ENCODE assay signal across 14 cellular contexts in the genomic region with DNA sequence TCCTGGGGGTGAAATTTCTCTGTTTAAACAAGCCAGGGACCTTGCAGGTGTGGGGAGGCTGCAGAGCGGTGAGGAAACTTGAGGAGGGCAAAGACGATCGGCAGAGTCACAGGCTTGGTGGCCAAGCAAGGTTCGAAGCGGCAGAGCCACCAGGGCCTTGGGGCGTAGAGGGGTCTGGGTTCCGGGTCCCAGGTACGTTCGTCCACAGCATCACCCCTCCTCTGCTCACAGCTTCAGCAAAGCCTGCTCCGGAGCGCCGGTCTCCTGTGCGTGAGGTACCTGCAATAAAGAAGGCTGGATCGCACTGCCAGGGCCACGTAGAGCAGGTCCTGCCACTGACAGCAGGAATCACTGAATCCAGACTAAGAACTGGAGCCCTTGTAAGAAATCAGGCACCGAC.
DNase-seq lines count a peak whose midpoint lies in the region; ATAC-seq and TF ChIP-seq lines count a peak whose summit lies in the region.
"Had no signal": no experiment of that assay in that cellular context is flagged by ENCODE, and none has a peak within 500 bp of the region (broad histone marks: within the 10 kb centered on the region; RNA-seq: fewer than 3 reads in every experiment).

No MANE protein-coding gene starts in this region.

- no peak for TF ChIP-seq EP300 in sigmoid colon (IDR thresholded peaks at IDR 0.05)

- no peaks in the 10 kb centered on the region for H3K9me2 ChIP-seq in GM23338 (ENCODE audit: insufficient read depth)

- peaks cover 6% of the 10 kb centered on the region for H3K27me3 Mint-ChIP-seq in GM23338 (ENCODE audit: insufficient read depth, low read depth, poor library complexity)
- H3K27me3 Mint-ChIP-seq in WTC11 (ENCODE audit: low read depth) = peaks cover 3% of the 10 kb centered on the region; the same call in 1 of the 2 replicates
- peaks cover 26% of the 10 kb centered on the region for H3K27me3 Mint-ChIP-seq in activated T-cell treated with anti-CD3 and anti-CD28 coated beads, Interleukin-2, amount 50 U/mL, for 24 hours

- intact Hi-C loops in sigmoid colon (cut with DNase I) (no loop called here), testis (cut with DNase I; ENCODE audit: low total_unique reads) (no loop called here)

- H3K79me2 ChIP-seq in GM23338 (replicated peaks; ENCODE audit: insufficient read depth) = no peaks in the 10 kb centered on the region

- TF ChIP-seq CTCF in GM23338 (conservative IDR thresholded peaks at IDR 0.05; ENCODE audit: low read depth in 2 of 2) (no peak), WTC11 (IDR thresholded peaks at IDR 0.05) (no peak), sigmoid colon (IDR thresholded peaks at IDR 0.05) (no peak), testis (IDR thresholded peaks at IDR 0.05) (no peak)

- TF ChIP-seq POLR2A in sigmoid colon (IDR thresholded peaks at IDR 0.05) (no peak), testis (IDR thresholded peaks at IDR 0.05) (no peak)

- 89 to 92% methylated on average over 16 of the region's 16 CpGs for WGBS in sigmoid colon, 2 donors
- 94 to 95% methylated on average over 16 of the region's 16 CpGs for WGBS in testis, 2 donors

- no peak overlapping the region for H3K4me2 ChIP-seq in GM23338

- H3K4me3 Mint-ChIP-seq in GM23338 = no peak overlapping the region
- H3K4me3 Mint-ChIP-seq in WTC11 = no peak overlapping the region
- no peak overlapping the region for H3K4me3 Mint-ChIP-seq in activated T-cell treated with anti-CD3 and anti-CD28 coated beads, Interleukin-2, amount 50 U/mL, for 24 hours
- H3K4me3 Mint-ChIP-seq: CD14-positive monocyte; CD8-positive, alpha-beta T cell had no signal

- no peaks in the 10 kb centered on the region for H3F3A ChIP-seq in GM23338 (replicated peaks; ENCODE audit: low read depth)

- H3K27me3 ChIP-seq in GM23338 (ENCODE audit: insufficient read depth) (no peaks in the 10 kb centered on the region), sigmoid colon (no peaks in the 10 kb centered on the region), testis (no peaks in the 10 kb centered on the region)

- CTCF ChIA-PET in WTC11 (lab: Charles Lee) = interaction anchor here (1.0 to 1.5 kb wide), 2 partner anchors 10 kb away, joined by 3 read pairs; no protein-coding TSS in a partner anchor

- H3K36me3 Mint-ChIP-seq in GM23338 (ENCODE audit: low read depth) (no peaks in the 10 kb centered on the region), WTC11 (no peaks in the 10 kb centered on the region)
- no peaks in the 10 kb centered on the region for H3K36me3 Mint-ChIP-seq in activated T-cell treated with anti-CD3 and anti-CD28 coated beads, Interleukin-2, amount 50 U/mL, for 24 hours (ENCODE audit: low read depth)
- H3K36me3 Mint-ChIP-seq: CD14-positive monocyte; CD8-positive, alpha-beta T cell had no signal

- H3K36me3 ChIP-seq in GM23338 (ENCODE audit: insufficient read depth) (no peaks in the 10 kb centered on the region), sigmoid colon (no peaks in the 10 kb centered on the region), testis (ENCODE audit: low read depth, missing control alignments) (no peaks in the 10 kb centered on the region)
- H3K36me3 ChIP-seq: HAP-1 had no signal

- H3K9me3 ChIP-seq in sigmoid colon (peaks cover 0 to 1% (median 0%) of the 10 kb centered on the region in 4 donors), testis (no peaks in the 10 kb centered on the region)
- H3K9me3 ChIP-seq: HAP-1 had no signal

- no peak overlapping the region; the same call in 1 of the 2 replicates for H3K27ac Mint-ChIP-seq in GM23338
- peak overlapping the region; percentile 45; the same call in 1 of the 2 replicates for H3K27ac Mint-ChIP-seq in WTC11
- H3K27ac Mint-ChIP-seq in activated T-cell treated with anti-CD3 and anti-CD28 coated beads, Interleukin-2, amount 50 U/mL, for 24 hours = no peak overlapping the region
- H3K27ac Mint-ChIP-seq: CD8-positive, alpha-beta T cell had no signal

- peak overlapping the region; percentile 14; the same call in 1 of the 2 replicates for H2AFZ ChIP-seq in GM23338

- DNase-seq in GM23338 (ENCODE audit: low spot score) (no peak), WTC11 (ENCODE audit: low spot score) (no peak), mesenteric fat pad (ENCODE audit: low spot score) (peak; percentile 84), sigmoid colon (peak; percentile 61), testis (no peak)
- no peak for DNase-seq in activated T-cell treated with anti-CD3 and anti-CD28 coated beads, Interleukin-2, amount 50 U/mL, for 24 hours
- DNase-seq: COR-L47, DMS153, DMS79 treated with DMSO at 0.1 percent for 48 hours, EL had no signal

- POLR2A ChIA-PET in WTC11 (lab: Charles Lee) = no interaction called here

- ATAC-seq in GM23338 = no peak
- no peak for ATAC-seq in WTC11
- ATAC-seq in GM21576 (IDR thresholded peaks at IDR 0.05; ENCODE audit: unreplicated experiment) = no peak
- ATAC-seq: CD8-positive, alpha-beta T cell had no signal

- no peak overlapping the region for H3K4me3 ChIP-seq in GM23338
- no peak overlapping the region for H3K4me3 ChIP-seq in sigmoid colon
- H3K4me3 ChIP-seq in testis = no peak overlapping the region
- H3K4me3 ChIP-seq: HAP-1 had no signal

- H3K4me1 ChIP-seq in GM23338 (ENCODE audit: insufficient read depth) (no peaks in the 10 kb centered on the region), sigmoid colon (peaks cover 0 to 17% (median 11%) of the 10 kb centered on the region in 4 donors), testis (no peaks in the 10 kb centered on the region)
- H3K4me1 ChIP-seq: HAP-1 had no signal

- H4K20me1 ChIP-seq in GM23338 (replicated peaks; ENCODE audit: insufficient read depth) = no peaks in the 10 kb centered on the region

- peaks cover 6% of the 10 kb centered on the region for H3K4me1 Mint-ChIP-seq in GM23338
- H3K4me1 Mint-ChIP-seq in WTC11 = peaks cover 6% of the 10 kb centered on the region
- no peaks in the 10 kb centered on the region for H3K4me1 Mint-ChIP-seq in activated T-cell treated with anti-CD3 and anti-CD28 coated beads, Interleukin-2, amount 50 U/mL, for 24 hours (ENCODE audit: low read depth)

- H3K9me3 Mint-ChIP-seq in GM23338 = peaks cover 2% of the 10 kb centered on the region; the same call in 1 of the 3 replicates
- no peaks in the 10 kb centered on the region for H3K9me3 Mint-ChIP-seq in WTC11
- no peaks in the 10 kb centered on the region for H3K9me3 Mint-ChIP-seq in activated T-cell treated with anti-CD3 and anti-CD28 coated beads, Interleukin-2, amount 50 U/mL, for 24 hours
- H3K9me3 Mint-ChIP-seq: CD8-positive, alpha-beta T cell had no signal

- H3K27ac ChIP-seq in GM23338 (ENCODE audit: low read depth) (no peak overlapping the region), sigmoid colon (no peak overlapping the region), testis (no peak overlapping the region)

TF ChIP-seq in GM23338, 12 proteins besides CTCF, POLR2A, EP300 and RAD21 (continues in another document):
- TF ChIP-seq ZNF114 (CRISPR knock-in tag; IDR thresholded peaks at IDR 0.05) (no peak), EZH2 (IDR thresholded peaks at IDR 0.05; ENCODE audit: low read depth, unreplicated experiment) (no peak), POLR2AphosphoS5 (IDR thresholded peaks at IDR 0.05; ENCODE audit: low read depth) (no peak)

TF ChIP-seq in WTC11, 78 proteins besides CTCF, POLR2A, EP300 and RAD21 (continues in another document):
- TF ChIP-seq, protein P1, sequence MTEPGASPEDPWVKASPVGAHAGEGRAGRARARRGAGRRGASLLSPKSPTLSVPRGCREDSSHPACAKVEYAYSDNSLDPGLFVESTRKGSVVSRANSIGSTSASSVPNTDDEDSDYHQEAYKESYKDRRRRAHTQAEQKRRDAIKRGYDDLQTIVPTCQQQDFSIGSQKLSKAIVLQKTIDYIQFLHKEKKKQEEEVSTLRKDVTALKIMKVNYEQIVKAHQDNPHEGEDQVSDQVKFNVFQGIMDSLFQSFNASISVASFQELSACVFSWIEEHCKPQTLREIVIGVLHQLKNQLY (CRISPR knock-in tag; IDR thresholded peaks at IDR 0.05) = no peak
- TF ChIP-seq SMAD3 (CRISPR knock-in tag; IDR thresholded peaks at IDR 0.05; ENCODE audit: borderline replicate concordance) (no peak), JAZF1 (CRISPR knock-in tag; IDR thresholded peaks at IDR 0.05) (no peak), RORB (CRISPR knock-in tag; IDR thresholded peaks at IDR 0.05) (no peak), CREB1 (CRISPR knock-in tag; IDR thresholded peaks at IDR 0.05) (no peak)
- TF ChIP-seq, protein P2, sequence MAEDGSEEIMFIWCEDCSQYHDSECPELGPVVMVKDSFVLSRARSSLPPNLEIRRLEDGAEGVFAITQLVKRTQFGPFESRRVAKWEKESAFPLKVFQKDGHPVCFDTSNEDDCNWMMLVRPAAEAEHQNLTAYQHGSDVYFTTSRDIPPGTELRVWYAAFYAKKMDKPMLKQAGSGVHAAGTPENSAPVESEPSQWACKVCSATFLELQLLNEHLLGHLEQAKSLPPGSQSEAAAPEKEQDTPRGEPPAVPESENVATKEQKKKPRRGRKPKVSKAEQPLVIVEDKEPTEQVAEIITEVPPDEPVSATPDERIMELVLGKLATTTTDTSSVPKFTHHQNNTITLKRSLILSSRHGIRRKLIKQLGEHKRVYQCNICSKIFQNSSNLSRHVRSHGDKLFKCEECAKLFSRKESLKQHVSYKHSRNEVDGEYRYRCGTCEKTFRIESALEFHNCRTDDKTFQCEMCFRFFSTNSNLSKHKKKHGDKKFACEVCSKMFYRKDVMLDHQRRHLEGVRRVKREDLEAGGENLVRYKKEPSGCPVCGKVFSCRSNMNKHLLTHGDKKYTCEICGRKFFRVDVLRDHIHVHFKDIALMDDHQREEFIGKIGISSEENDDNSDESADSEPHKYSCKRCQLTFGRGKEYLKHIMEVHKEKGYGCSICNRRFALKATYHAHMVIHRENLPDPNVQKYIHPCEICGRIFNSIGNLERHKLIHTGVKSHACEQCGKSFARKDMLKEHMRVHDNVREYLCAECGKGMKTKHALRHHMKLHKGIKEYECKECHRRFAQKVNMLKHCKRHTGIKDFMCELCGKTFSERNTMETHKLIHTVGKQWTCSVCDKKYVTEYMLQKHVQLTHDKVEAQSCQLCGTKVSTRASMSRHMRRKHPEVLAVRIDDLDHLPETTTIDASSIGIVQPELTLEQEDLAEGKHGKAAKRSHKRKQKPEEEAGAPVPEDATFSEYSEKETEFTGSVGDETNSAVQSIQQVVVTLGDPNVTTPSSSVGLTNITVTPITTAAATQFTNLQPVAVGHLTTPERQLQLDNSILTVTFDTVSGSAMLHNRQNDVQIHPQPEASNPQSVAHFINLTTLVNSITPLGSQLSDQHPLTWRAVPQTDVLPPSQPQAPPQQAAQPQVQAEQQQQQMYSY (CRISPR knock-in tag; IDR thresholded peaks at IDR 0.05) = no peak

Comparison
In these comparisons a context has a peak if more than half of its experiments do, and no peak if none do; other contexts are left out.
1. DNase-seq: peak in mesenteric fat pad (single experiment) and sigmoid colon (single experiment); none in GM23338 (single experiment), WTC11 (single experiment), testis (single experiment) and activated T-cell treated with anti-CD3 and anti-CD28 coated beads, Interleukin-2, amount 50 U/mL, for 24 hours (single experiment).